23 cellular contexts compared by ENCODE assay signal in the genomic region with DNA sequence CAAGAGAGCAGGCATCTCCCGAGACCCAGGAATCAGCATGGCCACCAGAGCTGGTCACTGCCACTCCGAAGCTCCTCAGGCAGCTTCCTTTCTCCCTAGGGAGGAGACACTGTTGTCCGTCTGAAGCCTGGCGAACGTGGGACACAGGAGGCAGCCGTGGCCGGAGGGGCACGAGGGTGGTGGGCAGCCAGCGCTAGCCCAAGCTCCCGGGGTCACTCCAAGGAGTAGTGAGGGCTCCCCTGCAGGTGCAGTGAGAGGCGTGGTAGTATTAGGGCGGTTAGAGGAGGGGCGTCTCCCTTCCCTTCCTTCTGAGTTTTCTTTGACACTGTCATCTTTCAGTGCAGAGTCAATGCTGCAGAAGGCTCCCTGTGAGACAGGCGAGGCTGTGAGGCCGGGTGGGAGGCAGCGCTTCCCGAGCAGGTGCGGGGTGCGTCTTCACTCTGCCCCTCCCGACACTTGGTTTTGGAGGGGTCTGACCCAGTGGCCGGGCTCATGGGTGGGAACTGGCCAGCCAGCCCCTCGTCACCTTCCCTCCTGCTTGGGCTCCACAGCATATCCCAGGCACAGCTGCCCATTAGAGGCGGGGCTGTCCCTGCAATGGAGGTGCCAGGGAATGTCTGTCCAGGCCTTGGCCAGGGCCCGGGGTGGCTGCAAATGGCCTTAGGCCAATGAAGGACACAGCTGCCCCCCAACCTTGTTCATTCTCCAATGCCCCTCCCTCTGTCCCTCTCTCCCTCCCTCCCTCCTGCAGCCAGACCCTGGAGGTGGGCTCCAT.
DNase-seq lines count a peak whose midpoint lies in the region; ATAC-seq and TF ChIP-seq lines count a peak whose summit lies in the region.
"Had no signal": no experiment of that assay in that cellular context is flagged by ENCODE, and none has a peak within 500 bp of the region (broad histone marks: within the 10 kb centered on the region; RNA-seq: fewer than 3 reads in every experiment).

No MANE protein-coding gene starts in this region.

- intact Hi-C loops in left ventricle myocardium inferior (cut with micrococcal nuclease): loop anchor here (10.0 kb wide), 1 partner anchor 218 kb away; the partner anchor contains the start of gene PRDM16
- intact Hi-C loops in thyroid gland (cut with DNase I): no loop called here

- TF ChIP-seq POLR2A in thyroid gland (IDR thresholded peaks at IDR 0.05): no peak

- H3K9me3 ChIP-seq in HEK293 (ENCODE audit: control insufficient read depth, insufficient read depth, low read depth, low read length) (no peaks in the 10 kb centered on the region), left ventricle myocardium inferior (replicated peaks) (no peaks in the 10 kb centered on the region), thyroid gland (no peaks in the 10 kb centered on the region)
- H3K9me3 ChIP-seq: MG63 had no signal

- H3K4me1 ChIP-seq in HEK293 (ENCODE audit: control insufficient read depth, insufficient read depth, low read length) (no peaks in the 10 kb centered on the region), left ventricle myocardium inferior (peaks cover 27% of the 10 kb centered on the region), thyroid gland (peaks cover 25 to 37% of the 10 kb centered on the region in 2 donors)

- 92% methylated on average over 20 of the region's 24 CpGs for WGBS in thyroid gland, 2 donors

- no peaks in the 10 kb centered on the region for H3K36me3 ChIP-seq in HEK293 (ENCODE audit: control insufficient read depth in 2 of 2, insufficient read depth in 1 of 2, low read length in 2 of 2)
- no peaks in the 10 kb centered on the region for H3K36me3 ChIP-seq in left ventricle myocardium inferior
- H3K36me3 ChIP-seq in thyroid gland: no peaks in the 10 kb centered on the region
- H3K36me3 ChIP-seq: MG63 had no signal

- H3K4me3 ChIP-seq in HEK293 (ENCODE audit: low read depth, low read length): no peak overlapping the region
- no peak overlapping the region for H3K4me3 ChIP-seq in left ventricle myocardium inferior
- H3K4me3 ChIP-seq in thyroid gland (replicated peaks in 1 of 3): no peak overlapping the region
- H3K4me3 ChIP-seq: MG63, PC-9 had no signal

- no peak for TF ChIP-seq CTCF in HEK293 (tag by site-specific recombination; IDR thresholded peaks at IDR 0.05)
- no peak for TF ChIP-seq CTCF in left ventricle myocardium inferior (IDR thresholded peaks at IDR 0.05; ENCODE audit: borderline replicate concordance)
- no peak for TF ChIP-seq CTCF in thyroid gland (IDR thresholded peaks at IDR 0.05)

- H3K27ac ChIP-seq in HEK293 (ENCODE audit: extremely low read depth, low read depth, low read length) (no peak overlapping the region), left ventricle myocardium inferior (replicated peaks) (peak overlapping the region; percentile 81), thyroid gland (peak overlapping the region in 2 of 3 donors; percentile 32 to 50)
- H3K27ac ChIP-seq: C4-2B, PC-9 had no signal

- no peak for ATAC-seq in HG03097 (IDR thresholded peaks at IDR 0.05; ENCODE audit: low FRiP score, unreplicated experiment)
- no peak for ATAC-seq in GM18909 (IDR thresholded peaks at IDR 0.05; ENCODE audit: poor library complexity, unreplicated experiment)
- ATAC-seq: CD8-positive, alpha-beta T cell had no signal

- POLR2A ChIA-PET in HEK293 (lab: Yijun Ruan, JAX): no interaction called here

- CTCF ChIA-PET in HEK293 (lab: Yijun Ruan, JAX): interaction anchor here (0.6 to 1.6 kb wide), 4 partner anchors 17 to 270 kb away, joined by 3 read pairs; no protein-coding TSS in a partner anchor

- peaks cover 40% of the 10 kb centered on the region for H3K27me3 ChIP-seq in left ventricle myocardium inferior (ENCODE audit: low read depth)
- no peaks in the 10 kb centered on the region for H3K27me3 ChIP-seq in thyroid gland
- H3K27me3 ChIP-seq: MG63 had no signal

- DNase-seq in NAMALWA (ENCODE audit: low spot score) (peak; percentile 31), left ventricle myocardium inferior (no peak), thyroid gland (no peak), GDM1 (lab: John Stamatoyannopoulos, UW) (no peak)
- DNase-seq: DMS 273 treated with DMSO at 0.1 percent for 48 hours; DMS79; EL; GF-D8; KG1; MG63; NCI-H2029; NCI-H446; NCI-H524 treated with DMSO at 0.1 percent for 48 hours; NCI-H82; NK-92 treated with Interleukin-12 subunit alpha and Interleukin-12 subunit beta, amount 100 ng/mL, for 24 hours; PC-9; RPMI8226; SHP77 treated with DMSO at 0.1 percent for 48 hours had no signal

TF ChIP-seq in HEK293, 187 proteins besides CTCF, POLR2A, EP300 and RAD21:
- TF ChIP-seq ZBTB20 (tag by site-specific recombination; IDR thresholded peaks at IDR 0.05): peak; percentile 39; the same call in 1 of the 2 replicates
- TF ChIP-seq REPIN1 (tag by site-specific recombination; IDR thresholded peaks at IDR 0.05; ENCODE audit: low read depth): no peak
